In the genomic region with DNA sequence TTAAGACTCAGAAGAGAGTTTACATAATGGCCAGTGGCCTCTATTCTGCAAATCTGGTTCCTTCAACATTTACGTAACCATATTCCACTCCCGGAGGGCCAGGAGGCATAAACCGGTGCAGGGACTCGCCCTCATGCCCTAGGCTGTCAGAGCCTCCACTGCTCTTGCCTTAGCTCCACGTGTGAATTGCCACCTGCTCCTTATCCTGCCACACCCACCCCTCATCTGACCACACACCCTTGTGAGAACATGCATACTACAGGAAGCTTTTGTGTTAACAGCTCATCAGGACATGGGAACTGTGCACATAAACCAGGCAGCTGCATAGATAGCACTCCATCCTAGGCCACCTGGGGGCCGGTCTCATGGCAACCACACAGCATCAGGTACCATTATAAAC, we compare ENCODE assay signal across 28 cellular contexts.
A peak's percentile ranks its signal among the peaks of the same experiment; 100 is the strongest.
DNase-seq lines count a peak whose midpoint lies in the region; ATAC-seq and TF ChIP-seq lines count a peak whose summit lies in the region.
"Had no signal": no experiment of that assay in that cellular context is flagged by ENCODE, and none has a peak within 500 bp of the region (broad histone marks: within the 10 kb centered on the region; RNA-seq: fewer than 3 reads in every experiment).

No MANE protein-coding gene starts in this region.

- H3K9me3 ChIP-seq in mucosa of descending colon, result no peaks in the 10 kb centered on the region
- H3K9me3 ChIP-seq in esophagus muscularis mucosa, result no peaks in the 10 kb centered on the region
- H3K9me3 ChIP-seq: esophagus squamous epithelium, upper lobe of left lung had no signal

- no peak overlapping the region for H3K27ac Mint-ChIP-seq in activated naive CD8-positive, alpha-beta T cell treated with anti-CD3 and anti-CD28 coated beads, Interleukin-2, amount 50 U/mL, for 24 hours
- H3K27ac Mint-ChIP-seq in activated naive CD8-positive, alpha-beta T cell treated with anti-CD3 and anti-CD28 coated beads for 36 hours, result no peak overlapping the region
- H3K27ac Mint-ChIP-seq: activated CD4-positive, alpha-beta memory T cell treated with anti-CD3 and anti-CD28 coated beads, Interleukin-2, amount 10 ng/mL, durations not matched to agents 7 days and 5 days; natural killer cell had no signal

- TF ChIP-seq POLR2A in esophagus muscularis mucosa (IDR thresholded peaks at IDR 0.05; ENCODE audit: low read depth), result no peak

- TF ChIP-seq CTCF in mucosa of descending colon (IDR thresholded peaks at IDR 0.05), result no peak
- no peak for TF ChIP-seq CTCF in esophagus muscularis mucosa (IDR thresholded peaks at IDR 0.05)

- no peaks in the 10 kb centered on the region for H3K36me3 Mint-ChIP-seq in activated naive CD8-positive, alpha-beta T cell treated with anti-CD3 and anti-CD28 coated beads, Interleukin-2, amount 50 U/mL, for 24 hours (ENCODE audit: low read depth)
- H3K36me3 Mint-ChIP-seq in activated naive CD8-positive, alpha-beta T cell treated with anti-CD3 and anti-CD28 coated beads for 36 hours, result no peaks in the 10 kb centered on the region
- H3K36me3 Mint-ChIP-seq: CD4-positive, alpha-beta memory T cell; natural killer cell had no signal

- no peaks in the 10 kb centered on the region for H3K4me1 Mint-ChIP-seq in activated naive CD8-positive, alpha-beta T cell treated with anti-CD3 and anti-CD28 coated beads, Interleukin-2, amount 50 U/mL, for 24 hours
- H3K4me1 Mint-ChIP-seq in activated naive CD8-positive, alpha-beta T cell treated with anti-CD3 and anti-CD28 coated beads for 36 hours, result peaks cover 3% of the 10 kb centered on the region
- H3K4me1 Mint-ChIP-seq: central memory CD8-positive, alpha-beta T cell; natural killer cell had no signal

- DNase-seq in activated naive CD8-positive, alpha-beta T cell treated with anti-CD3 and anti-CD28 coated beads, Interleukin-2, amount 50 U/mL, for 24 hours, result no peak
- DNase-seq in activated naive CD8-positive, alpha-beta T cell treated with anti-CD3 and anti-CD28 coated beads for 36 hours, result no peak
- DNase-seq in NCI-H69 (lab: John Stamatoyannopoulos, UW) (peak; percentile 6), mucosa of descending colon (peak in 1 of 3 donors; percentile 37), esophagus muscularis mucosa (ENCODE audit: extremely low spot score) (no peak), caudate nucleus (lab: John Stamatoyannopoulos, UW) (no peak), NCI-H526 treated with DMSO at 0.1 percent for 48 hours (lab: John Stamatoyannopoulos, UW) (no peak)
- DNase-seq: activated CD4-positive, alpha-beta memory T cell treated with anti-CD3 and anti-CD28 coated beads, Interleukin-2, amount 10 ng/mL, durations not matched to agents 7 days and 5 days; activated CD4-positive, alpha-beta T cell treated with anti-CD3 and anti-CD28 coated beads for 1 hour; activated CD8-positive, alpha-beta memory T cell treated with anti-CD3 and anti-CD28 coated beads, Interleukin-2, amount 50 U/mL, for 4 hours; activated naive CD4-positive, alpha-beta T cell; CD4-positive, alpha-beta memory T cell; esophagus squamous epithelium; head of caudate nucleus; islet precursor cell; KBM-7; midbrain; natural killer cell; NCI-H1092 treated with DMSO at 0.1 percent for 48 hours; NCI-H774; retina; SIG-M5; stimulated activated naive CD4-positive, alpha-beta T cell; upper lobe of left lung had no signal

- peaks cover 0 to 22% (median 0%) of the 10 kb centered on the region in 4 donors for H3K27me3 ChIP-seq in esophagus muscularis mucosa
- H3K27me3 ChIP-seq: foreskin keratinocyte, upper lobe of left lung had no signal

- H3K36me3 ChIP-seq in mucosa of descending colon (ENCODE audit: low read depth) (no peaks in the 10 kb centered on the region), esophagus muscularis mucosa (no peaks in the 10 kb centered on the region)
- H3K36me3 ChIP-seq: esophagus squamous epithelium, upper lobe of left lung had no signal

- H3K27ac ChIP-seq in esophagus muscularis mucosa (replicated peaks in 1 of 4), result no peak overlapping the region
- no peak overlapping the region for H3K27ac ChIP-seq in caudate nucleus (ENCODE audit: low read depth, low read length)
- H3K27ac ChIP-seq: esophagus squamous epithelium, foreskin keratinocyte, skin epidermis, upper lobe of left lung had no signal

- peak; percentile 20 for ATAC-seq in activated naive CD8-positive, alpha-beta T cell treated with anti-CD3 and anti-CD28 coated beads, Interleukin-2, amount 50 U/mL, for 24 hours
- ATAC-seq in mucosa of descending colon (peak; percentile 69), GM19395 (IDR thresholded peaks at IDR 0.05; ENCODE audit: unreplicated experiment) (no peak)
- ATAC-seq: foreskin keratinocyte, natural killer cell had no signal

- intact Hi-C loops in mucosa of descending colon (cut with DNase I, micrococcal nuclease) (no loop called here), esophagus muscularis mucosa (cut with DNase I) (no loop called here)

- H3K27me3 Mint-ChIP-seq in activated naive CD8-positive, alpha-beta T cell treated with anti-CD3 and anti-CD28 coated beads, Interleukin-2, amount 50 U/mL, for 24 hours, result peaks cover 17% of the 10 kb centered on the region
- peaks cover 25% of the 10 kb centered on the region for H3K27me3 Mint-ChIP-seq in activated naive CD8-positive, alpha-beta T cell treated with anti-CD3 and anti-CD28 coated beads for 36 hours

- 60% methylated on average over 6 of the region's 6 CpGs for WGBS in esophagus muscularis mucosa

- H3K4me3 ChIP-seq in mucosa of descending colon, result no peak overlapping the region
- no peak overlapping the region for H3K4me3 ChIP-seq in esophagus muscularis mucosa
- H3K4me3 ChIP-seq: esophagus squamous epithelium, skin epidermis, upper lobe of left lung had no signal

- no peaks in the 10 kb centered on the region for H3K9me3 Mint-ChIP-seq in activated naive CD8-positive, alpha-beta T cell treated with anti-CD3 and anti-CD28 coated beads, Interleukin-2, amount 50 U/mL, for 24 hours
- H3K9me3 Mint-ChIP-seq in activated naive CD8-positive, alpha-beta T cell treated with anti-CD3 and anti-CD28 coated beads for 36 hours, result no peaks in the 10 kb centered on the region
- H3K9me3 Mint-ChIP-seq: activated CD4-positive, alpha-beta memory T cell treated with anti-CD3 and anti-CD28 coated beads, Interleukin-2, amount 10 ng/mL, durations not matched to agents 7 days and 5 days; CD4-positive, alpha-beta memory T cell; central memory CD8-positive, alpha-beta T cell; natural killer cell had no signal

- H3K4me3 Mint-ChIP-seq in activated naive CD8-positive, alpha-beta T cell treated with anti-CD3 and anti-CD28 coated beads, Interleukin-2, amount 50 U/mL, for 24 hours, result no peak overlapping the region
- H3K4me3 Mint-ChIP-seq in activated naive CD8-positive, alpha-beta T cell treated with anti-CD3 and anti-CD28 coated beads for 36 hours, result no peak overlapping the region
- H3K4me3 Mint-ChIP-seq: activated CD4-positive, alpha-beta memory T cell treated with anti-CD3 and anti-CD28 coated beads, Interleukin-2, amount 10 ng/mL, durations not matched to agents 7 days and 5 days; CD4-positive, alpha-beta memory T cell; central memory CD8-positive, alpha-beta T cell; natural killer cell had no signal

- no peak for TF ChIP-seq EP300 in esophagus muscularis mucosa (IDR thresholded peaks at IDR 0.05)

- H3K4me1 ChIP-seq in mucosa of descending colon (ENCODE audit: low read depth), result peaks cover 3% of the 10 kb centered on the region
- H3K4me1 ChIP-seq in esophagus muscularis mucosa, result peaks cover 0 to 3% (median 0%) of the 10 kb centered on the region in 4 donors
- H3K4me1 ChIP-seq: foreskin keratinocyte had no signal
